8 cellular contexts compared by ENCODE assay signal in genomic region chr17:6420173-6420641, GRCh38. TPM values are rescaled to one million over a fixed set of nuclear protein-coding genes. Genes with fewer than 3 reads are reported as not detected.
A peak's percentile ranks its signal among the peaks of the same experiment; 100 is the strongest.
DNase-seq lines count a peak whose midpoint lies in the region; ATAC-seq and TF ChIP-seq lines count a peak whose summit lies in the region.

No MANE protein-coding gene starts in this region.

- no peak for ATAC-seq in HG02981 (IDR thresholded peaks at IDR 0.05; ENCODE audit: unreplicated experiment)

- H3K27ac Mint-ChIP-seq in activated CD4-positive, alpha-beta memory T cell treated with anti-CD3 and anti-CD28 coated beads for 36 hours: no peak overlapping the region
- no peak overlapping the region for H3K27ac Mint-ChIP-seq in activated CD4-positive, alpha-beta memory T cell treated with anti-CD3 and anti-CD28 coated beads, Interleukin-2, amount 10 ng/mL, durations not matched to agents 7 days and 5 days

- no peak overlapping the region for H3K4me3 Mint-ChIP-seq in activated CD4-positive, alpha-beta memory T cell treated with anti-CD3 and anti-CD28 coated beads for 36 hours
- H3K4me3 Mint-ChIP-seq in activated CD4-positive, alpha-beta memory T cell treated with anti-CD3 and anti-CD28 coated beads, Interleukin-2, amount 10 ng/mL, durations not matched to agents 7 days and 5 days: no peak overlapping the region

- DNase-seq in activated CD4-positive, alpha-beta memory T cell treated with anti-CD3 and anti-CD28 coated beads for 36 hours: peak; percentile 36
- DNase-seq in activated CD4-positive, alpha-beta memory T cell treated with anti-CD3 and anti-CD28 coated beads, Interleukin-2, amount 10 ng/mL, durations not matched to agents 7 days and 5 days: no peak
- DNase-seq in OCI-M1 (lab: John Stamatoyannopoulos, UW) (peak; percentile 21), epithelial cell of esophagus (ENCODE audit: low read depth) (peak; percentile 49), NCI-H1105 treated with DMSO at 0.1 percent for 48 hours (lab: John Stamatoyannopoulos, UW) (no peak), inferior parietal cortex (ENCODE audit: extremely low spot score) (no peak)
- DNase-seq in stimulated activated CD4-positive, alpha-beta T cell treated with anti-CD3 and anti-CD28 coated beads, Interleukin-2, amount 100 ng/mL, for 24 hours: peak; percentile 36 to 43

- H3K27me3 Mint-ChIP-seq in activated CD4-positive, alpha-beta memory T cell treated with anti-CD3 and anti-CD28 coated beads for 36 hours: peaks cover 23% of the 10 kb centered on the region
- peaks cover 45% of the 10 kb centered on the region for H3K27me3 Mint-ChIP-seq in activated CD4-positive, alpha-beta memory T cell treated with anti-CD3 and anti-CD28 coated beads, Interleukin-2, amount 10 ng/mL, durations not matched to agents 7 days and 5 days

- H3K9me3 Mint-ChIP-seq in activated CD4-positive, alpha-beta memory T cell treated with anti-CD3 and anti-CD28 coated beads for 36 hours: no peaks in the 10 kb centered on the region
- H3K9me3 Mint-ChIP-seq in activated CD4-positive, alpha-beta memory T cell treated with anti-CD3 and anti-CD28 coated beads, Interleukin-2, amount 10 ng/mL, durations not matched to agents 7 days and 5 days: no peaks in the 10 kb centered on the region

- intact Hi-C loops in activated CD4-positive, alpha-beta memory T cell treated with anti-CD3 and anti-CD28 coated beads for 36 hours (cut with micrococcal nuclease): loop anchor here (5.0 kb wide), 1 partner anchor 713 kb away; no protein-coding TSS in a partner anchor

- no peak overlapping the region for H3K4me3 ChIP-seq in epithelial cell of esophagus (ENCODE audit: low read length)

- CTCF ChIA-PET in activated CD4-positive, alpha-beta memory T cell treated with anti-CD3 and anti-CD28 coated beads for 36 hours (lab: Charles Lee): interaction anchor here (0.9 to 2.2 kb wide), 2 partner anchors 16 to 826 kb away, joined by 3 to 4 read pairs; no protein-coding TSS in a partner anchor
- CTCF ChIA-PET in activated CD4-positive, alpha-beta memory T cell treated with anti-CD3 and anti-CD28 coated beads, Interleukin-2, amount 10 ng/mL, durations not matched to agents 7 days and 5 days (lab: Charles Lee): interaction anchor here (1.0 to 1.4 kb wide), 2 partner anchors 714 to 826 kb away, joined by 3 read pairs; no protein-coding TSS in a partner anchor

- peak; percentile 47 for TF ChIP-seq CTCF in epithelial cell of esophagus (IDR thresholded peaks at IDR 0.05; ENCODE audit: insufficient read depth, low read depth, low read length, missing control alignments)

- H3K4me1 Mint-ChIP-seq in activated CD4-positive, alpha-beta memory T cell treated with anti-CD3 and anti-CD28 coated beads for 36 hours (ENCODE audit: low read depth): no peaks in the 10 kb centered on the region
- peaks cover 2% of the 10 kb centered on the region for H3K4me1 Mint-ChIP-seq in activated CD4-positive, alpha-beta memory T cell treated with anti-CD3 and anti-CD28 coated beads, Interleukin-2, amount 10 ng/mL, durations not matched to agents 7 days and 5 days

- POLR2A ChIA-PET in activated CD4-positive, alpha-beta memory T cell treated with anti-CD3 and anti-CD28 coated beads for 36 hours (lab: Charles Lee): no interaction called here
- POLR2A ChIA-PET in activated CD4-positive, alpha-beta memory T cell treated with anti-CD3 and anti-CD28 coated beads, Interleukin-2, amount 10 ng/mL, durations not matched to agents 7 days and 5 days (lab: Charles Lee): no interaction called here

- no peaks in the 10 kb centered on the region for H3K36me3 Mint-ChIP-seq in activated CD4-positive, alpha-beta memory T cell treated with anti-CD3 and anti-CD28 coated beads for 36 hours
- H3K36me3 Mint-ChIP-seq in activated CD4-positive, alpha-beta memory T cell treated with anti-CD3 and anti-CD28 coated beads, Interleukin-2, amount 10 ng/mL, durations not matched to agents 7 days and 5 days (ENCODE audit: low read depth): no peaks in the 10 kb centered on the region

RNA-seq across cellular contexts. Expression of gene AIPL1, which starts 14.7 kb away (rescaled TPM):
- total RNA-seq in activated CD4-positive, alpha-beta memory T cell treated with anti-CD3 and anti-CD28 coated beads for 36 hours: not detected
- not detected for total RNA-seq in activated CD4-positive, alpha-beta memory T cell treated with anti-CD3 and anti-CD28 coated beads, Interleukin-2, amount 10 ng/mL, durations not matched to agents 7 days and 5 days

RNA-seq across cellular contexts. Expression of gene PIMREG, which starts 24.0 kb away (rescaled TPM):
- 10 to 100 TPM; 16.7 to 16.9 TPM for total RNA-seq in activated CD4-positive, alpha-beta memory T cell treated with anti-CD3 and anti-CD28 coated beads for 36 hours
- total RNA-seq in activated CD4-positive, alpha-beta memory T cell treated with anti-CD3 and anti-CD28 coated beads, Interleukin-2, amount 10 ng/mL, durations not matched to agents 7 days and 5 days: 10 to 100 TPM; 21.2 TPM

Comparison
In these comparisons a context has a peak if more than half of its experiments do, and no peak if none do; other contexts are left out.
1. DNase-seq: peak in activated CD4-positive, alpha-beta memory T cell treated with anti-CD3 and anti-CD28 coated beads for 36 hours (single experiment), OCI-M1 (single experiment), epithelial cell of esophagus (single experiment) and stimulated activated CD4-positive, alpha-beta T cell treated with anti-CD3 and anti-CD28 coated beads, Interleukin-2, amount 100 ng/mL, for 24 hours (2 of 2); none in activated CD4-positive, alpha-beta memory T cell treated with anti-CD3 and anti-CD28 coated beads, Interleukin-2, amount 10 ng/mL, durations not matched to agents 7 days and 5 days (single experiment), NCI-H1105 treated with DMSO at 0.1 percent for 48 hours (single experiment) and inferior parietal cortex (single experiment).